Comparison of ENCODE assay signal across 7 cellular contexts in genomic region chr17:1713160-1713877, GRCh38. TPM values are rescaled to one million over a fixed set of nuclear protein-coding genes. Genes with fewer than 3 reads are reported as not detected.
DNase-seq lines count a peak whose midpoint lies in the region; ATAC-seq and TF ChIP-seq lines count a peak whose summit lies in the region.
"Had no signal": no experiment of that assay in that cellular context is flagged by ENCODE, and none has a peak within 500 bp of the region (broad histone marks: within the 10 kb centered on the region; RNA-seq: fewer than 3 reads in every experiment).

No MANE protein-coding gene starts in this region.

- peak overlapping the region; percentile 74 for H3K4me3 ChIP-seq in HFF-Myc (replicated peaks; ENCODE audit: low read depth, low read length)

- H3K27ac Mint-ChIP-seq in dendritic cell treated with granulocyte-macrophage colony-stimulating factor and Interleukin-4, amounts not matched to agents 40 ng/mL and 50 ng/mL, for 4 days = peak overlapping the region; percentile 99
- peak overlapping the region; percentile 96 for H3K27ac Mint-ChIP-seq in progenitor cell of endocrine pancreas

- H3K36me3 Mint-ChIP-seq in dendritic cell treated with granulocyte-macrophage colony-stimulating factor and Interleukin-4, amounts not matched to agents 40 ng/mL and 50 ng/mL, for 4 days (ENCODE audit: low read depth) = peaks cover 73% of the 10 kb centered on the region
- H3K36me3 Mint-ChIP-seq in progenitor cell of endocrine pancreas (ENCODE audit: insufficient read depth) = peaks cover 6% of the 10 kb centered on the region

- peaks cover 6% of the 10 kb centered on the region for H3K27me3 Mint-ChIP-seq in dendritic cell treated with granulocyte-macrophage colony-stimulating factor and Interleukin-4, amounts not matched to agents 40 ng/mL and 50 ng/mL, for 4 days
- H3K27me3 Mint-ChIP-seq in progenitor cell of endocrine pancreas = peaks cover 4% of the 10 kb centered on the region

- ATAC-seq in stimulated activated naive CD8-positive, alpha-beta T cell treated with anti-CD3 and anti-CD28 coated beads, Interleukin-15, Interleukin-2, amounts not matched to agents 100 U/mL and 50 U/mL, for 24 hours = no peak

- peaks cover 58% of the 10 kb centered on the region for H3K4me1 Mint-ChIP-seq in dendritic cell treated with granulocyte-macrophage colony-stimulating factor and Interleukin-4, amounts not matched to agents 40 ng/mL and 50 ng/mL, for 4 days (ENCODE audit: low read depth)
- H3K4me1 Mint-ChIP-seq in progenitor cell of endocrine pancreas (ENCODE audit: low read depth) = peaks cover 26% of the 10 kb centered on the region

- intact Hi-C loops in dendritic cell treated with granulocyte-macrophage colony-stimulating factor and Interleukin-4, amounts not matched to agents 40 ng/mL and 50 ng/mL, for 4 days (cut with micrococcal nuclease) = loop anchor here (5.0 kb wide), 1 partner anchor 46 kb away; no protein-coding TSS in a partner anchor

- TF ChIP-seq CTCF in HFF-Myc (IDR thresholded peaks at IDR 0.05; ENCODE audit: low read depth, low read length, missing control alignments) (no peak), progenitor cell of endocrine pancreas (IDR thresholded peaks at IDR 0.05; ENCODE audit: unreplicated experiment) (no peak)

- DNase-seq in HFF-Myc (ENCODE audit: extremely low read depth, low read depth) (no peak), progenitor cell of endocrine pancreas (ENCODE audit: low spot score, unreplicated experiment) (no peak), activated gamma-delta T cell (lab: John Stamatoyannopoulos, UW) (no peak), LoVo (ENCODE audit: low spot score) (no peak)
- no peak for DNase-seq in stimulated activated naive CD8-positive, alpha-beta T cell treated with anti-CD3 and anti-CD28 coated beads, Interleukin-15, Interleukin-2, amounts not matched to agents 100 U/mL and 50 U/mL, for 24 hours
- DNase-seq: activated CD4-positive, alpha-beta T cell treated with anti-CD3 and anti-CD28 coated beads for 48 hours had no signal

- H3K9me3 Mint-ChIP-seq in dendritic cell treated with granulocyte-macrophage colony-stimulating factor and Interleukin-4, amounts not matched to agents 40 ng/mL and 50 ng/mL, for 4 days = no peaks in the 10 kb centered on the region
- H3K9me3 Mint-ChIP-seq in progenitor cell of endocrine pancreas (ENCODE audit: low read depth) = no peaks in the 10 kb centered on the region

- H3K4me3 Mint-ChIP-seq in dendritic cell treated with granulocyte-macrophage colony-stimulating factor and Interleukin-4, amounts not matched to agents 40 ng/mL and 50 ng/mL, for 4 days = peak overlapping the region; percentile 99
- peak overlapping the region; percentile 93 for H3K4me3 Mint-ChIP-seq in progenitor cell of endocrine pancreas (ENCODE audit: low read depth)

RNA-seq across cellular contexts. Expression of gene TLCD2, which starts 3.1 kb away (rescaled TPM):
- 2.7 and 2.9 TPM in 2 replicates for total RNA-seq in progenitor cell of endocrine pancreas

RNA-seq across cellular contexts. Expression of gene WDR81, which starts 11.2 kb away (rescaled TPM):
- 22.1 and 22.4 TPM in 2 replicates for total RNA-seq in progenitor cell of endocrine pancreas

RNA-seq across cellular contexts. Expression of gene PRPF8, which starts 28.7 kb away (rescaled TPM):
- total RNA-seq in progenitor cell of endocrine pancreas = 367 and 378 TPM in 2 replicates

RNA-seq across cellular contexts. Expression of gene SERPINF2, which starts 29.4 kb away (rescaled TPM):
- total RNA-seq in progenitor cell of endocrine pancreas = 68.6 and 74.5 TPM in 2 replicates

RNA-seq across cellular contexts. Expression of gene SERPINF1, which starts 48.5 kb away (rescaled TPM):
- total RNA-seq in progenitor cell of endocrine pancreas = 163 and 169 TPM in 2 replicates
